In the genomic region with DNA sequence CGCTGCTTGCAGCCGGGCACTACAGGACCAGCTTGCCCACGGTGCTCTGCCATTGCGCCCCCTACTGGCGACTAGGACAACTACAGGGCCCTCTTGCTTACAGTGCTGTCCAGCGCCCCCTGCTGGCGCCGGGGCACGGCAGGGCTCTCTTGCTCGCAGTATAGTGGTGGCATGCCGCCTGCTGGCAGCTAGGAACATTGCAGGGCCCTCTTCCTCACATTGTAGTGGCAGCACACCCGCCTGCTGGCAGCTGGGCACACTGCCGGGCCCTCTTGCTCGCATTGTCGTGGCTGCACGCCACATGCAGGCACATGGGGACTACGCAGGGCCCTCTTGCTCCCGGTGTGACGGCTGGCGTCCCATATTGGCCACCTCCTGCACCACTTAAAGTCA, we compare ENCODE assay signal across 7 cellular contexts. TPM values are rescaled to one million over a fixed set of nuclear protein-coding genes. Genes with fewer than 3 reads are reported as not detected.
DNase-seq lines count a peak whose midpoint lies in the region; ATAC-seq, FAIRE-seq and TF ChIP-seq lines count a peak whose summit lies in the region.
"Not testable (repeated sequence)": the region's sequence is repeated elsewhere in the genome, so short reads cannot be mapped to it uniquely, and the experiment has no call there.

No MANE protein-coding gene starts in this region.

- not testable (repeated sequence) for H3K27me3 ChIP-seq in IMR-90 (ENCODE audit: control insufficient read depth, insufficient read depth, low read length); astrocyte (ENCODE audit: insufficient read depth, low read length); mononuclear cell (ENCODE audit: insufficient read depth, low read length)

- not testable (repeated sequence) for H3K14ac ChIP-seq in IMR-90 (replicated peaks; ENCODE audit: low read depth, low read length)

- H4K91ac ChIP-seq in IMR-90 (ENCODE audit: insufficient read depth, low read depth, low read length), result not testable (repeated sequence)

- BruUV-seq in IMR-90 (replicated peaks; lab: Mats Ljungman, UMichigan), result not testable (repeated sequence)

- FAIRE-seq in astrocyte (lab: Jason Lieb, UNC); frontal cortex (lab: Jason Lieb, UNC): not testable (repeated sequence)

- H3K4me2 ChIP-seq in IMR-90 (ENCODE audit: low read depth, low read length), result not testable (repeated sequence)
- peak overlapping the region; percentile 64 for H3K4me2 ChIP-seq in astrocyte (ENCODE audit: low read length)

- not testable (repeated sequence) for TF ChIP-seq POLR2A in IMR-90 (IDR thresholded peaks at IDR 0.05; ENCODE audit: low read depth, low read length)

- not testable (repeated sequence) for H3K9me3 Mint-ChIP-seq in astrocyte (ENCODE audit: unreplicated experiment)

- H4K5ac ChIP-seq in IMR-90 (ENCODE audit: low read depth, low read length), result not testable (repeated sequence)

- not testable (repeated sequence) for H3K79me1 ChIP-seq in IMR-90 (ENCODE audit: low read depth in 1 of 2, low read length in 2 of 2)

- H2BK120ac ChIP-seq in IMR-90 (ENCODE audit: low read depth, low read length), result peak overlapping the region; percentile 5; the same call in 1 of the 2 replicates

- H3K4me3 ChIP-seq in IMR-90 (ENCODE audit: insufficient read depth, low read depth, low read length) (peak overlapping the region; percentile 74), astrocyte (ENCODE audit: insufficient read depth, low read depth, low read length) (peak overlapping the region; percentile 55), mononuclear cell (ENCODE audit: low read length) (peak overlapping the region; percentile 51)

- in situ Hi-C loops in GM13976 (cut with MboI; ENCODE audit: low sequenced_read_pairs, unreplicated experiment); IMR-90 (cut with MboI; ENCODE audit: low sequenced_read_pairs): not testable (repeated sequence)

- H2BK5ac ChIP-seq in IMR-90 (ENCODE audit: low read depth, low read length, poor library complexity, severe bottlenecking), result peak overlapping the region; percentile 79

- H3K27ac ChIP-seq in IMR-90 (ENCODE audit: insufficient read depth, low read length) (peak overlapping the region; percentile 69), astrocyte (ENCODE audit: low read depth, low read length) (peak overlapping the region; percentile 56)

- peak overlapping the region; percentile 91 for H3K4me3 Mint-ChIP-seq in astrocyte (ENCODE audit: unreplicated experiment)

- intact Hi-C loops in IMR-90 (cut with micrococcal nuclease), result not testable (repeated sequence)

- DNase-seq in GM13976 (ENCODE audit: low spot score), result peak; percentile 58
- DNase-seq in IMR-90, result peak; percentile 89
- DNase-seq in astrocyte (ENCODE audit: low read depth), result peak; percentile 71
- DNase-seq in frontal cortex (ENCODE audit: low spot score in 2 of 2), result peak; percentile 54 to 65
- DNase-seq in stimulated activated CD4-positive, alpha-beta T cell treated with anti-CD3 and anti-CD28 coated beads, Interleukin-1b, Interleukin-23, amount 100 ng/mL, for 48 hours, result peak; percentile 96

- not testable (repeated sequence) for H3K9me1 ChIP-seq in IMR-90 (ENCODE audit: insufficient read depth, low read length)

- H3K4ac ChIP-seq in IMR-90 (ENCODE audit: low read depth, low read length), result not testable (repeated sequence)

- not testable (repeated sequence) for H3K79me2 ChIP-seq in astrocyte (ENCODE audit: insufficient read depth, low read length)

- H2AFZ ChIP-seq in IMR-90 (replicated peaks; ENCODE audit: low read length, poor library complexity), result not testable (repeated sequence)
- peak overlapping the region; percentile 63 for H2AFZ ChIP-seq in astrocyte (ENCODE audit: low read depth, low read length)

- not testable (repeated sequence) for H3K18ac ChIP-seq in IMR-90 (ENCODE audit: low read depth, low read length)

- not testable (repeated sequence) for H3K56ac ChIP-seq in IMR-90 (ENCODE audit: extremely low read depth, insufficient read depth, low read length)

- peak; percentile 80 for TF ChIP-seq RAD21 in IMR-90 (IDR thresholded peaks at IDR 0.05; ENCODE audit: low read length)

- H2AK9ac ChIP-seq in IMR-90 (replicated peaks; ENCODE audit: low read depth, low read length, poor library complexity), result not testable (repeated sequence)

- POLR2A ChIA-PET in IMR-90 (lab: Charles Lee; ENCODE audit: unreplicated experiment), result not testable (repeated sequence)

- not testable (repeated sequence) for H3K27me3 Mint-ChIP-seq in astrocyte (ENCODE audit: low read depth, unreplicated experiment)

- H3K23ac ChIP-seq in IMR-90 (ENCODE audit: low read depth, low read length), result not testable (repeated sequence)

- peak overlapping the region; percentile 81 for H3K27ac Mint-ChIP-seq in astrocyte (ENCODE audit: unreplicated experiment)

- not testable (repeated sequence) for H2BK15ac ChIP-seq in IMR-90 (ENCODE audit: low read depth, low read length)

- not testable (repeated sequence) for H3K4me1 Mint-ChIP-seq in astrocyte (ENCODE audit: low read depth, unreplicated experiment)

- ATAC-seq in IMR-90 (ENCODE audit: low read depth), result not testable (repeated sequence)
- peak; percentile 33 to 42 for ATAC-seq in activated CD4-positive, CD25-positive, alpha-beta regulatory T cell treated with anti-CD3 and anti-CD28 coated beads, Interleukin-2, amount 50 U/mL, for 24 hours

- not testable (repeated sequence) for H3K36me3 ChIP-seq in IMR-90 (ENCODE audit: control insufficient read depth, insufficient read depth, low read length); astrocyte (ENCODE audit: insufficient read depth, low read length)

- H3K36me3 Mint-ChIP-seq in astrocyte (ENCODE audit: low read depth, unreplicated experiment), result not testable (repeated sequence)

- not testable (repeated sequence) for H2BK20ac ChIP-seq in IMR-90 (ENCODE audit: low read depth, low read length)

- peak overlapping the region in 1 of 2 experiments; percentile 81; a peak in 1 of 4 replicates for H4K8ac ChIP-seq in IMR-90 (ENCODE audit: low read depth in 2 of 2, low read length in 2 of 2)

- CTCF ChIA-PET in IMR-90 (lab: Yijun Ruan, JAX), result interaction anchor here (0.8 to 0.9 kb wide), 2 partner anchors 117 to 155 kb away, joined by 3 read pairs; no protein-coding TSS in a partner anchor

- H3K9ac ChIP-seq in IMR-90 (ENCODE audit: low read depth, low read length), result not testable (repeated sequence)
- peak overlapping the region; percentile 67 for H3K9ac ChIP-seq in astrocyte (ENCODE audit: low read length)

- not testable (repeated sequence) for H3K9me3 ChIP-seq in IMR-90 (ENCODE audit: control insufficient read depth, insufficient read depth, low read length); astrocyte (ENCODE audit: insufficient read depth, low read depth, low read length); mononuclear cell (ENCODE audit: low read depth, low read length)

- dilution Hi-C loops in IMR-90 (cut with HindIII; ENCODE audit: low sequenced_read_pairs, unreplicated experiment), result not testable (repeated sequence)

- H2AK5ac ChIP-seq in IMR-90 (ENCODE audit: low read depth, low read length), result not testable (repeated sequence)

- 27% methylated on average over 12 of the region's 20 CpGs; no CpG with 5 or more reads in 1 of the 2 experiments for WGBS in IMR-90 (ENCODE audit: extremely low coverage in 2 of 2, insufficient read length in 1 of 2), 2 experiments

- TF ChIP-seq CTCF in GM13976 (IDR thresholded peaks at IDR 0.05; ENCODE audit: borderline replicate concordance, control extremely low read depth, extremely low read depth, insufficient read depth, missing control alignments) (peak; percentile 97), IMR-90 (conservative IDR thresholded peaks at IDR 0.05; ENCODE audit: low read depth, low read length) (peak; percentile 90), astrocyte (IDR thresholded peaks at IDR 0.05; ENCODE audit: insufficient read depth, low read depth, low read length) (peak; percentile 95)

- H3K4me1 ChIP-seq in IMR-90 (ENCODE audit: control insufficient read depth, insufficient read depth, low read length); astrocyte (ENCODE audit: insufficient read depth, low read length); mononuclear cell (ENCODE audit: insufficient read depth, low read length): not testable (repeated sequence)

- H4K20me1 ChIP-seq in IMR-90 (ENCODE audit: insufficient read depth, low read length); astrocyte (ENCODE audit: insufficient read depth, low read length): not testable (repeated sequence)

TF ChIP-seq in IMR-90, 13 proteins besides CTCF, POLR2A, EP300 and RAD21:
- TF ChIP-seq SMC3 (IDR thresholded peaks at IDR 0.05; ENCODE audit: low read depth, low read length), result peak; percentile 86

RNA-seq across cellular contexts. Expression of a gene that starts 23.0 kb away (rescaled TPM):
- total RNA-seq in IMR-90 (2012; rRNA removed) (2.8 and 3.9 TPM in 2 replicates), astrocyte (13.0 and 14.1 TPM in 2 replicates), frontal cortex (10.6 TPM), mononuclear cell (8.4 TPM)
- 10.5 and 11.0 TPM in 2 replicates for polyA plus RNA-seq in IMR-90 (2012; rRNA removed)
- 10.4 and 12.1 TPM in 2 replicates for polyA plus RNA-seq in IMR-90 (2012; cell fraction: cytosol; rRNA removed)
- polyA plus RNA-seq in IMR-90 (2012; cell fraction: nucleus; rRNA removed; ENCODE audit: low replicate concordance), result 32.2 and 76.4 TPM in 2 replicates
